In the genomic region with DNA sequence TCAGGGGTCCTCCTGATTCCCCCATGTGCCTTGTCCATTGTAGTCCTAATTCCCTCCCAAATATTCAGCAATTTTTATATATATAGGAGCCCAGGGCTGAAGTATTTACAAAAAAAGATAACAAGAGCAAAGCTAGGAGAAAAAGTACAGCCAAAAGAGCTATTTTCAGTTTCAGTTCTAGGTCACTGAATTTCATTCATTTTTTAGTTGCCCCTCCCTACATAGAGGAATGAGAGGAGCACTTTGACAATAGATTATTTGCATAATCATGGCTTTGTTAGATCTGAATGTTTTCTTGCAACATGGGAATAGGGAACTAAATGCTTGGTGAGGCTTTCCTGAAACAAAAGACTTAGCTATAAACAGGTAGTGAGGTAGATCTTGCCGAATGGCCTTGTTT, we compare ENCODE assay signal across 15 cellular contexts. TPM values are rescaled to one million over a fixed set of nuclear protein-coding genes. Genes with fewer than 3 reads are reported as not detected.
DNase-seq lines count a peak whose midpoint lies in the region; ATAC-seq, FAIRE-seq and TF ChIP-seq lines count a peak whose summit lies in the region.
"Had no signal": no experiment of that assay in that cellular context is flagged by ENCODE, and none has a peak within 500 bp of the region (broad histone marks: within the 10 kb centered on the region; RNA-seq: fewer than 3 reads in every experiment).

No MANE protein-coding gene starts in this region.

- peak overlapping the region; percentile 49 for H3K27ac Mint-ChIP-seq in activated naive CD4-positive, alpha-beta T cell treated with anti-CD3 and anti-CD28 coated beads, Interleukin-2, amount 10 ng/mL, durations not matched to agents 7 days and 5 days
- H3K27ac Mint-ChIP-seq in activated naive CD4-positive, alpha-beta T cell treated with anti-CD3 and anti-CD28 coated beads for 36 hours = no peak overlapping the region
- peak overlapping the region; percentile 82 for H3K27ac Mint-ChIP-seq in stimulated activated effector memory CD8-positive, alpha-beta T cell treated with anti-CD3 and anti-CD28 coated beads, Interleukin-12 subunit alpha, Interleukin-12 subunit beta, amount 100 ng/mL, for 72 hours

- RAD21 ChIA-PET in GM12878 (lab: Charles Lee; ENCODE audit: unreplicated experiment) = interaction anchor here (0.7 to 2.6 kb wide), 10 partner anchors 23 to 922 kb away, joined by 3 to 18 read pairs (median 4); no protein-coding TSS in a partner anchor

- DNase-seq in activated naive CD4-positive, alpha-beta T cell treated with anti-CD3 and anti-CD28 coated beads, Interleukin-2, amount 10 ng/mL, durations not matched to agents 7 days and 5 days = no peak
- no peak for DNase-seq in activated naive CD4-positive, alpha-beta T cell treated with anti-CD3 and anti-CD28 coated beads for 36 hours
- DNase-seq in GM12878 (ENCODE audit: low read depth, low spot score) = peak; percentile 11
- no peak for DNase-seq in stimulated activated effector memory CD8-positive, alpha-beta T cell treated with anti-CD3 and anti-CD28 coated beads, Interleukin-12 subunit alpha, Interleukin-12 subunit beta, amount 100 ng/mL, for 72 hours (ENCODE audit: low spot score in 2 of 2)
- no peak for DNase-seq in hepatocyte (ENCODE audit: low spot score)
- DNase-seq: activated T-cell treated with anti-CD3 and anti-CD28 coated beads for 4 hours, brain microvascular endothelial cell, DND-41, hypothalamus, mammary epithelial cell, posterior cingulate gyrus had no signal

- H3K79me2 ChIP-seq in KMS-11 (ENCODE audit: insufficient read depth, low read depth) (no peaks in the 10 kb centered on the region), GM12878 (ENCODE audit: control insufficient read depth, insufficient read depth, low read length) (no peaks in the 10 kb centered on the region), hepatocyte (no peaks in the 10 kb centered on the region)

- TF ChIP-seq POLR2A in GM12878 (IDR thresholded peaks at IDR 0.05; ENCODE audit: low read depth, low read length) = no peak

- H3K4me1 Mint-ChIP-seq in activated naive CD4-positive, alpha-beta T cell treated with anti-CD3 and anti-CD28 coated beads, Interleukin-2, amount 10 ng/mL, durations not matched to agents 7 days and 5 days = peaks cover 24% of the 10 kb centered on the region
- peaks cover 4% of the 10 kb centered on the region for H3K4me1 Mint-ChIP-seq in activated naive CD4-positive, alpha-beta T cell treated with anti-CD3 and anti-CD28 coated beads for 36 hours (ENCODE audit: low read depth)
- H3K4me1 Mint-ChIP-seq in stimulated activated effector memory CD8-positive, alpha-beta T cell treated with anti-CD3 and anti-CD28 coated beads, Interleukin-12 subunit alpha, Interleukin-12 subunit beta, amount 100 ng/mL, for 72 hours = peaks cover 10% of the 10 kb centered on the region

- peaks cover 61% of the 10 kb centered on the region for H3K36me3 Mint-ChIP-seq in activated naive CD4-positive, alpha-beta T cell treated with anti-CD3 and anti-CD28 coated beads, Interleukin-2, amount 10 ng/mL, durations not matched to agents 7 days and 5 days
- H3K36me3 Mint-ChIP-seq in activated naive CD4-positive, alpha-beta T cell treated with anti-CD3 and anti-CD28 coated beads for 36 hours (ENCODE audit: low read depth) = peaks cover 22% of the 10 kb centered on the region
- peaks cover 74% of the 10 kb centered on the region for H3K36me3 Mint-ChIP-seq in stimulated activated effector memory CD8-positive, alpha-beta T cell treated with anti-CD3 and anti-CD28 coated beads, Interleukin-12 subunit alpha, Interleukin-12 subunit beta, amount 100 ng/mL, for 72 hours

- H3K9me3 ChIP-seq in GM12878 (replicated peaks; ENCODE audit: control insufficient read depth, insufficient read depth, low read length) (no peaks in the 10 kb centered on the region), hepatocyte (ENCODE audit: low read depth) (no peaks in the 10 kb centered on the region)

- POLR2A ChIA-PET in GM12878 (lab: Charles Lee) = interaction anchor here (1.1 to 2.3 kb wide), 3 partner anchors 12 to 235 kb away, joined by 3 to 6 read pairs (median 6); a partner anchor contains a TSS

- H4K20me1 ChIP-seq in KMS-11 (ENCODE audit: insufficient read depth) = no peaks in the 10 kb centered on the region
- no peaks in the 10 kb centered on the region for H4K20me1 ChIP-seq in GM12878 (ENCODE audit: control insufficient read depth, insufficient read depth)
- H4K20me1 ChIP-seq in hepatocyte (ENCODE audit: insufficient read depth, poor library complexity, severe bottlenecking) = no peaks in the 10 kb centered on the region

- BruUV-seq in GM12878 (replicated peaks; lab: Mats Ljungman, UMichigan) = no TSS peak

- CTCF ChIA-PET in activated naive CD4-positive, alpha-beta T cell treated with anti-CD3 and anti-CD28 coated beads, Interleukin-2, amount 10 ng/mL, durations not matched to agents 7 days and 5 days (lab: Charles Lee) = interaction anchor here (0.7 to 1.6 kb wide), 8 partner anchors 37 to 472 kb away, joined by 3 to 19 read pairs (median 3); no protein-coding TSS in a partner anchor
- CTCF ChIA-PET in activated naive CD4-positive, alpha-beta T cell treated with anti-CD3 and anti-CD28 coated beads for 36 hours (lab: Charles Lee) = interaction anchor here (1.2 to 2.3 kb wide), 2 partner anchors 37 to 136 kb away, joined by 5 to 12 read pairs; no protein-coding TSS in a partner anchor
- CTCF ChIA-PET in GM12878 (lab: Yijun Ruan, JAX) = interaction anchor here (0.6 to 2.6 kb wide), 16 partner anchors 10 to 439 kb away, joined by 3 to 30 read pairs (median 3); a partner anchor contains a TSS

- no peaks in the 10 kb centered on the region for H3K9me2 ChIP-seq in hepatocyte (replicated peaks; ENCODE audit: insufficient read depth)

- WGBS in GM12878 (ENCODE audit: insufficient coverage, insufficient replicate concordance, low lambda C conversion rate, missing lambda C conversion rate) = 95% methylated on average over 1 of the region's 1 CpG
- WGBS in hepatocyte (ENCODE audit: low lambda C conversion rate, missing lambda C conversion rate) = 79% methylated on average over 1 of the region's 1 CpG

- H3K4me2 ChIP-seq in KMS-11 (peak overlapping the region; percentile 98), GM12878 (ENCODE audit: control insufficient read depth, insufficient read depth) (peak overlapping the region; percentile 76), hepatocyte (no peak overlapping the region)

- peaks cover 7% of the 10 kb centered on the region; the same call in 1 of the 2 replicates for H3K36me3 ChIP-seq in KMS-11 (ENCODE audit: insufficient read depth)
- H3K36me3 ChIP-seq in GM12878 (ENCODE audit: control insufficient read depth in 2 of 2, insufficient read depth in 2 of 2, low read length in 1 of 2) = no peaks in the 10 kb centered on the region
- H3K36me3 ChIP-seq in hepatocyte (replicated peaks; ENCODE audit: insufficient read depth, low read depth) = no peaks in the 10 kb centered on the region
- H3K36me3 ChIP-seq: brain microvascular endothelial cell had no signal

- H3K9me3 Mint-ChIP-seq in activated naive CD4-positive, alpha-beta T cell treated with anti-CD3 and anti-CD28 coated beads, Interleukin-2, amount 10 ng/mL, durations not matched to agents 7 days and 5 days = no peaks in the 10 kb centered on the region
- H3K9me3 Mint-ChIP-seq in activated naive CD4-positive, alpha-beta T cell treated with anti-CD3 and anti-CD28 coated beads for 36 hours = no peaks in the 10 kb centered on the region
- H3K9me3 Mint-ChIP-seq in stimulated activated effector memory CD8-positive, alpha-beta T cell treated with anti-CD3 and anti-CD28 coated beads, Interleukin-12 subunit alpha, Interleukin-12 subunit beta, amount 100 ng/mL, for 72 hours = no peaks in the 10 kb centered on the region

- H3K4me3 ChIP-seq in KMS-11 (IDR thresholded peaks at IDR 0.05; ENCODE audit: insufficient read depth, low read depth, low read length) = no peak overlapping the region
- no peak overlapping the region for H3K4me3 ChIP-seq in GM12878
- H3K4me3 ChIP-seq in hepatocyte = no peak overlapping the region

- H2AFZ ChIP-seq in KMS-11 (ENCODE audit: low read depth) (no peak overlapping the region), GM12878 (ENCODE audit: control insufficient read depth, low read depth, low read length) (peak overlapping the region; percentile 63), hepatocyte (no peak overlapping the region)

- no peak overlapping the region for H3K4me3 Mint-ChIP-seq in activated naive CD4-positive, alpha-beta T cell treated with anti-CD3 and anti-CD28 coated beads, Interleukin-2, amount 10 ng/mL, durations not matched to agents 7 days and 5 days
- H3K4me3 Mint-ChIP-seq in activated naive CD4-positive, alpha-beta T cell treated with anti-CD3 and anti-CD28 coated beads for 36 hours = no peak overlapping the region
- no peak overlapping the region for H3K4me3 Mint-ChIP-seq in stimulated activated effector memory CD8-positive, alpha-beta T cell treated with anti-CD3 and anti-CD28 coated beads, Interleukin-12 subunit alpha, Interleukin-12 subunit beta, amount 100 ng/mL, for 72 hours

- in situ Hi-C loops in GM12878 (cut with MboI) = no loop called here

- TF ChIP-seq EP300 in GM12878 (IDR thresholded peaks at IDR 0.05; ENCODE audit: borderline replicate concordance in 1 of 2, control insufficient read depth in 1 of 2, low read depth in 2 of 2, low read length in 2 of 2) = no peak

- SMC1A ChIA-PET in GM12878 (lab: Charles Lee; ENCODE audit: uncharacterized antibody, unreplicated experiment) = interaction anchor here (0.7 to 2.2 kb wide), 16 partner anchors 10 to 235 kb away, joined by 3 to 25 read pairs (median 4); a partner anchor contains a TSS

- H3K9ac ChIP-seq in KMS-11 (peak overlapping the region; percentile 35; the same call in 1 of the 2 replicates), GM12878 (ENCODE audit: control insufficient read depth, insufficient read depth, low read length) (no peak overlapping the region)

- no peak for TF ChIP-seq RAD21 in GM12878 (IDR thresholded peaks at IDR 0.05; ENCODE audit: insufficient read depth, low read depth, low read length)

- no peak for TF ChIP-seq CTCF in KMS-11 (conservative IDR thresholded peaks at IDR 0.05; ENCODE audit: low read depth, low read length)
- no peak for TF ChIP-seq CTCF in GM12878 (IDR thresholded peaks at IDR 0.05 in 2 of 3, conservative IDR thresholded peaks at IDR 0.05 in 1 of 3; ENCODE audit: control insufficient read depth in 2 of 3, extremely low read depth in 1 of 3, insufficient read depth in 1 of 3, low read depth in 3 of 3, low read length in 3 of 3)
- TF ChIP-seq CTCF in hepatocyte (IDR thresholded peaks at IDR 0.05; ENCODE audit: poor library complexity) = no peak

- ATAC-seq in GM12878 = peak; percentile 81
- ATAC-seq in stimulated activated effector memory CD8-positive, alpha-beta T cell treated with anti-CD3 and anti-CD28 coated beads, Interleukin-12 subunit alpha, Interleukin-12 subunit beta, amount 100 ng/mL, for 72 hours = no peak
- ATAC-seq in HG02588 (IDR thresholded peaks at IDR 0.05; ENCODE audit: unreplicated experiment) = no peak
- no peak for ATAC-seq in GM18519 (IDR thresholded peaks at IDR 0.05; ENCODE audit: low FRiP score, unreplicated experiment)

- intact Hi-C loops in activated naive CD4-positive, alpha-beta T cell treated with anti-CD3 and anti-CD28 coated beads for 36 hours (cut with micrococcal nuclease) = no loop called here
- intact Hi-C loops in GM12878 (cut with micrococcal nuclease; ENCODE audit: unreplicated experiment) = no loop called here

- peak; percentile 68 for FAIRE-seq in GM12878 (lab: Jason Lieb, UNC)
- FAIRE-seq: TTC549 had no signal

- peak overlapping the region; percentile 66 for H3K27ac ChIP-seq in KMS-11
- peak overlapping the region; percentile 4; the same call in 1 of the 2 replicates for H3K27ac ChIP-seq in GM12878 (ENCODE audit: control insufficient read depth, insufficient read depth)
- H3K27ac ChIP-seq in hepatocyte = no peak overlapping the region
- H3K27ac ChIP-seq: brain microvascular endothelial cell had no signal

- H3K27me3 ChIP-seq in KMS-11 (ENCODE audit: insufficient read depth, low read depth) (no peaks in the 10 kb centered on the region), GM12878 (replicated peaks in 1 of 2; ENCODE audit: control insufficient read depth in 2 of 2, insufficient read depth in 2 of 2, low read length in 1 of 2) (no peaks in the 10 kb centered on the region), hepatocyte (no peaks in the 10 kb centered on the region)
- H3K27me3 ChIP-seq: brain microvascular endothelial cell had no signal

- H3K27me3 Mint-ChIP-seq in activated naive CD4-positive, alpha-beta T cell treated with anti-CD3 and anti-CD28 coated beads, Interleukin-2, amount 10 ng/mL, durations not matched to agents 7 days and 5 days = no peaks in the 10 kb centered on the region
- no peaks in the 10 kb centered on the region for H3K27me3 Mint-ChIP-seq in activated naive CD4-positive, alpha-beta T cell treated with anti-CD3 and anti-CD28 coated beads for 36 hours (ENCODE audit: low read depth)

- H3K4me1 ChIP-seq in KMS-11 (ENCODE audit: low read depth, poor library complexity, severe bottlenecking) (peaks cover 54% of the 10 kb centered on the region), GM12878 (ENCODE audit: control insufficient read depth, insufficient read depth, low read length) (peaks cover 11% of the 10 kb centered on the region; the same call in 1 of the 2 replicates), hepatocyte (ENCODE audit: insufficient read depth) (no peaks in the 10 kb centered on the region)

RNA-seq across cellular contexts. Expression of a gene that starts 15.3 kb away (rescaled TPM):
- total RNA-seq in activated naive CD4-positive, alpha-beta T cell treated with anti-CD3 and anti-CD28 coated beads for 36 hours = not detected
- 0.46 TPM in 1 of 2 replicates, not detected in the other for total RNA-seq in GM12878 (2013; cell fraction: nucleolus; rRNA removed)
- total RNA-seq in GM12878 (2014; rRNA removed) = not detected in 2 replicates
- not detected in 2 replicates for total RNA-seq in GM12878 (2014; rRNA removed; fragmentation: Illumina TruSeq; extraction: Trizol)
- total RNA-seq in GM12878 (2021) = not detected in 2 replicates
- polyA plus RNA-seq in GM12878 (2011; ENCODE audit: low read depth) = 0.07 TPM
- 0.08 and 0.09 TPM in 2 replicates for polyA plus RNA-seq in GM12878 (2011; rRNA removed)
- polyA plus RNA-seq in GM12878 (2011; cell fraction: cytosol; rRNA removed) = 0.06 TPM in 1 of 2 replicates, not detected in the other
- 0.10 TPM in 2 replicates for polyA plus RNA-seq in GM12878 (2011; cell fraction: nucleus; rRNA removed)
- 0.07 TPM in 1 of 2 replicates, not detected in the other for polyA plus RNA-seq in GM12878 (2012)
- polyA plus RNA-seq in GM12878 (2014; fragmentation: Illumina TruSeq; extraction: Trizol) = 0.04 TPM in 1 of 2 replicates, not detected in the other
- under 1 TPM in 1 of 2 experiments, not detected in 1; 0.03 TPM for polyA plus RNA-seq in GM12878 (2014; fragmentation: Nextera tagmentation; extraction: Ambion mirVana)
- 0.11 TPM in 1 of 2 replicates, not detected in the other for polyA plus RNA-seq in GM12878 (2014; rRNA removed)
- polyA plus RNA-seq in GM12878 (2016; fragmentation: Nextera tagmentation; extraction: Ambion mirVana) = under 1 TPM; 0.15 to 0.24 TPM
- polyA minus RNA-seq in GM12878 (2011; rRNA and poly(A)+ RNA removed) = not detected in 2 replicates
- not detected in 2 replicates for polyA minus RNA-seq in GM12878 (2011; cell fraction: cytosol; rRNA and poly(A)+ RNA removed)
- polyA minus RNA-seq in GM12878 (2011; cell fraction: nucleus; rRNA and poly(A)+ RNA removed) = not detected in 2 replicates
- total RNA-seq in hepatocyte = 2.3 and 2.6 TPM in 2 replicates
- polyA plus RNA-seq in hepatocyte = 1.5 and 1.9 TPM in 2 replicates
